14 cellular contexts compared by ENCODE assay signal in the genomic region with DNA sequence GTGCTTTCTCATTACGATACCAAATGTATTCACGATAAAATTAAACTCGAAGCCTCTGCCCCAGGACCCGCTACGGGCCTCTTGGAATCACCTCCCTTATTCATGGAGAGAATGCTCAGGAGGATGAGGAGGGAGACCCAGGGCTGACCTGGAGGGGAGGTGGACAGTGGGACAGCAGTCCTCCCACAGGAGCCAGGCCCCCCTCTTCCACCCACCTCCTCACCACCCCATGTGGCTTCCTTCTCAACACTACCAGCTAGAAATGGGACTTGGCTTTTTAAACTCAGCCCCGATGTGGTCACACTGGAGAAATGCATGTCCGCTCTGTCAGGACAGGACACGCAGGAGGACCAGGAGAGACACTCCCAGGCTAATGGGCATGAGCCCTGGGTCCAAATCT.
"Had no signal": no experiment of that assay in that cellular context is flagged by ENCODE, and none has a peak within 500 bp of the region (broad histone marks: within the 10 kb centered on the region; RNA-seq: fewer than 3 reads in every experiment).

No MANE protein-coding gene starts in this region.

- H3K27me3 ChIP-seq: ovary, SJSA1 had no signal

- ATAC-seq: activated T-cell treated with anti-CD3 and anti-CD28 coated beads, Interleukin-2, amount 50 U/mL, for 72 hours had no signal

- H3K4me3 Mint-ChIP-seq: activated T-cell treated with anti-CD3 and anti-CD28 coated beads, Interleukin-2, amount 50 U/mL, for 72 hours; endodermal cell; nephron; stimulated activated naive B cell treated with anti-CD40 and anti-IgM and Interleukin-4, amounts not matched to agents 10 μg/mL and 1 μg/mL and 100 μg/mL, for 72 hours had no signal

- H3K36me3 ChIP-seq: ovary, SJSA1 had no signal

- H3K27ac Mint-ChIP-seq: activated T-cell treated with anti-CD3 and anti-CD28 coated beads, Interleukin-2, amount 50 U/mL, for 72 hours; endodermal cell; stimulated activated naive B cell treated with anti-CD40 and anti-IgM and Interleukin-4, amounts not matched to agents 10 μg/mL and 1 μg/mL and 100 μg/mL, for 72 hours had no signal

- H3K4me1 ChIP-seq: SJSA1 had no signal

- H3K9me3 ChIP-seq: ovary had no signal

- H3K4me3 ChIP-seq: ovary, SJSA1 had no signal

- H3K27ac ChIP-seq: SJSA1 had no signal

- DNase-seq: activated CD4-positive, alpha-beta T cell treated with anti-CD3 and anti-CD28 coated beads for 1 hour; activated CD4-positive, alpha-beta T cell treated with anti-CD3 and anti-CD28 coated beads, Interleukin-2, amount 50 U/mL, for 48 hours; activated gamma-delta T cell treated with Interleukin-2 at 50 U/mL for 16 hours; central memory CD4-positive, alpha-beta T cell; endodermal cell; immature natural killer cell; stimulated activated CD4-positive, alpha-beta T cell treated with anti-CD3 and anti-CD28 coated beads, Interleukin-1b, Interleukin-23, amount 100 ng/mL, for 48 hours; stimulated activated naive B cell treated with anti-CD40 and anti-IgM and Interleukin-4, amounts not matched to agents 10 μg/mL and 1 μg/mL and 100 μg/mL, for 72 hours; SW 1271; T-helper 9 cell had no signal
